Comparison of ENCODE assay signal across 34 cellular contexts in genomic region chr2:117293012-117293411, GRCh38.
"Had no signal": no experiment of that assay in that cellular context is flagged by ENCODE, and none has a peak within 500 bp of the region (broad histone marks: within the 10 kb centered on the region; RNA-seq: fewer than 3 reads in every experiment).

No MANE protein-coding gene starts in this region.

- H3K9me3 ChIP-seq: adrenal gland, ascending aorta, breast epithelium had no signal

- DNase-seq: activated effector memory CD4-positive, alpha-beta T cell treated with anti-CD3 and anti-CD28 coated beads, Interleukin-2, amount 50 U/mL, for 16 hours; activated effector memory CD4-positive, alpha-beta T cell treated with Interleukin-2 at 50 U/mL for 16 hours; activated gamma-delta T cell; activated gamma-delta T cell treated with Interleukin-2 at 50 U/mL for 16 hours; activated naive CD4-positive, alpha-beta T cell; activated naive CD4-positive, alpha-beta T cell treated with anti-CD3 and anti-CD28 coated beads for 36 hours; activated naive CD4-positive, alpha-beta T cell treated with anti-CD3 and anti-CD28 coated beads, Interleukin-2, amount 10 ng/mL, durations not matched to agents 7 days and 5 days; activated naive CD4-positive, alpha-beta T cell treated with anti-CD3 and anti-CD28 coated beads, Interleukin-2, amount 50 U/mL, for 16 hours; activated naive CD4-positive, alpha-beta T cell treated with Interleukin-2 at 50 U/mL for 16 hours; activated naive CD8-positive, alpha-beta T cell treated with anti-CD3 and anti-CD28 coated beads for 36 hours; activated naive CD8-positive, alpha-beta T cell treated with anti-CD3 and anti-CD28 coated beads, Interleukin-2, amount 10 ng/mL, durations not matched to agents 7 days and 5 days; activated naive CD8-positive, alpha-beta T cell treated with anti-CD3 and anti-CD28 coated beads, Interleukin-2, amount 50 U/mL, for 24 hours; activated T-cell treated with anti-CD3 and anti-CD28 coated beads, Interleukin-2, amount 50 U/mL, for 1 hour; activated T-cell treated with anti-CD3 and anti-CD28 coated beads, Interleukin-2, amount 50 U/mL, for 24 hours; activated T-cell treated with anti-CD3 and anti-CD28 coated beads, Interleukin-2, amount 50 U/mL, for 4 hours; activated T-cell treated with anti-CD3 and anti-CD28 coated beads, Interleukin-2, amount 50 U/mL, for 48 hours; activated T-cell treated with anti-CD3 and anti-CD28 coated beads, Interleukin-2, amount 50 U/mL, for 72 hours; adrenal gland; amniotic stem cell; amygdala; anterior cingulate cortex; aorta; body of pancreas; brain microvascular endothelial cell; caudate nucleus; central memory CD4-positive, alpha-beta T cell; cerebellar nuclear complex had no signal

- H3K27ac ChIP-seq: adrenal gland, ascending aorta, body of pancreas, brain microvascular endothelial cell, breast epithelium, cardiac muscle cell had no signal

- H3K4me1 ChIP-seq: adrenal gland, ascending aorta, body of pancreas, breast epithelium had no signal

- H3K4me3 ChIP-seq: adrenal gland, ascending aorta, body of pancreas, breast epithelium, cardiac muscle cell had no signal

- ATAC-seq: activated naive CD4-positive, alpha-beta T cell treated with anti-CD3 and anti-CD28 coated beads, Interleukin-2, amount 50 U/mL, for 72 hours; activated naive CD8-positive, alpha-beta T cell treated with anti-CD3 and anti-CD28 coated beads, Interleukin-2, amount 50 U/mL, for 24 hours; activated T-cell treated with anti-CD3 and anti-CD28 coated beads, Interleukin-2, amount 50 U/mL, for 4 hours; activated T-cell treated with anti-CD3 and anti-CD28 coated beads, Interleukin-2, amount 50 U/mL, for 72 hours; activated T-helper 17 cell treated with anti-CD3 and anti-CD28 coated beads, Interleukin-2, amount 50 U/mL, for 72 hours; body of pancreas had no signal

- H3K36me3 ChIP-seq: adrenal gland, ascending aorta, brain microvascular endothelial cell, breast epithelium, cardiac muscle cell had no signal

- H3K27me3 ChIP-seq: adrenal gland, ascending aorta, body of pancreas, brain microvascular endothelial cell, breast epithelium, cardiac muscle cell had no signal

- FAIRE-seq: astrocyte, bronchial epithelial cell had no signal
